Comparison of ENCODE assay signal across 24 cellular contexts in genomic region chr17:48416971-48417370, GRCh38. TPM values are rescaled to one million over a fixed set of nuclear protein-coding genes. Genes with fewer than 3 reads are reported as not detected.
DNase-seq lines count a peak whose midpoint lies in the region; ATAC-seq and TF ChIP-seq lines count a peak whose summit lies in the region.
"Had no signal": no experiment of that assay in that cellular context is flagged by ENCODE, and none has a peak within 500 bp of the region (broad histone marks: within the 10 kb centered on the region; RNA-seq: fewer than 3 reads in every experiment).

No MANE protein-coding gene starts in this region.

- H3K9me3 Mint-ChIP-seq in activated T-cell treated with anti-CD3 and anti-CD28 coated beads, Interleukin-2, amount 50 U/mL, for 24 hours, result no peaks in the 10 kb centered on the region
- no peaks in the 10 kb centered on the region for H3K9me3 Mint-ChIP-seq in activated T-helper 1 cell treated with anti-CD3 and anti-CD28 coated beads, Interleukin-12 subunit alpha, Interleukin-12 subunit beta, Interleukin-2, Interleukin-4 antibody, amounts not matched to agents 30 ng/mL and 10 ng/mL and 1 ng/mL, durations not matched to agents 14 hours and 24 hours and 36 hours
- no peaks in the 10 kb centered on the region for H3K9me3 Mint-ChIP-seq in naive thymus-derived CD8-positive, alpha-beta T cell

- H3K27ac ChIP-seq in HEK293 (ENCODE audit: extremely low read depth, low read depth, low read length) (no peak overlapping the region), right atrium auricular region (no peak overlapping the region)
- H3K27ac ChIP-seq: BLaER1 treated with 17β-estradiol and CSF1 and Interleukin-3, amounts not matched to agents 10 nM and 100 nM; esophagus muscularis mucosa; gastrocnemius medialis; SJCRH30; suprapubic skin had no signal

- peak overlapping the region; percentile 84 for H3K27ac Mint-ChIP-seq in activated T-cell treated with anti-CD3 and anti-CD28 coated beads, Interleukin-2, amount 50 U/mL, for 24 hours
- H3K27ac Mint-ChIP-seq in activated T-helper 1 cell treated with anti-CD3 and anti-CD28 coated beads, Interleukin-12 subunit alpha, Interleukin-12 subunit beta, Interleukin-2, Interleukin-4 antibody, amounts not matched to agents 30 ng/mL and 10 ng/mL and 1 ng/mL, durations not matched to agents 14 hours and 24 hours and 36 hours, result peak overlapping the region; percentile 77
- peak overlapping the region; percentile 44 to 96 (median 88) for H3K27ac Mint-ChIP-seq in naive thymus-derived CD8-positive, alpha-beta T cell

- H3K4me1 Mint-ChIP-seq in activated T-cell treated with anti-CD3 and anti-CD28 coated beads, Interleukin-2, amount 50 U/mL, for 24 hours (ENCODE audit: low read depth), result peaks cover 88% of the 10 kb centered on the region
- peaks cover 77% of the 10 kb centered on the region for H3K4me1 Mint-ChIP-seq in activated T-helper 1 cell treated with anti-CD3 and anti-CD28 coated beads, Interleukin-12 subunit alpha, Interleukin-12 subunit beta, Interleukin-2, Interleukin-4 antibody, amounts not matched to agents 30 ng/mL and 10 ng/mL and 1 ng/mL, durations not matched to agents 14 hours and 24 hours and 36 hours (ENCODE audit: low read depth)
- peaks cover 37 to 87% (median 83%) of the 10 kb centered on the region in 4 donors for H3K4me1 Mint-ChIP-seq in naive thymus-derived CD8-positive, alpha-beta T cell

- POLR2A ChIA-PET in HEK293 (lab: Yijun Ruan, JAX), result no interaction called here
- POLR2A ChIA-PET in naive thymus-derived CD8-positive, alpha-beta T cell (lab: Charles Lee), result interaction anchor here (0.6 to 1.9 kb wide), 3 partner anchors 10 to 26 kb away, joined by 3 to 6 read pairs (median 3); no protein-coding TSS in a partner anchor

- no peaks in the 10 kb centered on the region for H3K27me3 ChIP-seq in right atrium auricular region

- CTCF ChIA-PET in HEK293 (lab: Yijun Ruan, JAX), result interaction anchor here (0.6 to 1.0 kb wide), 4 partner anchors 20 to 179 kb away, joined by 3 to 4 read pairs (median 3); no protein-coding TSS in a partner anchor

- 0 out of 2 replicates have a peak, but pooled peaks cover 6% of the 10 kb centered on the region for H3K4me1 ChIP-seq in HEK293 (ENCODE audit: control insufficient read depth, insufficient read depth, low read length)
- no peaks in the 10 kb centered on the region for H3K4me1 ChIP-seq in right atrium auricular region
- H3K4me1 ChIP-seq: esophagus muscularis mucosa, gastrocnemius medialis, SJCRH30, suprapubic skin had no signal

- no peak for DNase-seq in activated T-cell treated with anti-CD3 and anti-CD28 coated beads, Interleukin-2, amount 50 U/mL, for 24 hours
- DNase-seq in activated T-cell treated with anti-CD3 and anti-CD28 coated beads, Interleukin-2, amount 50 U/mL, for 1 hour, result no peak
- DNase-seq in activated T-helper 1 cell treated with anti-CD3 and anti-CD28 coated beads, Interleukin-12 subunit alpha, Interleukin-12 subunit beta, Interleukin-2, Interleukin-4 antibody, amounts not matched to agents 30 ng/mL and 10 ng/mL and 1 ng/mL, durations not matched to agents 14 hours and 24 hours and 36 hours (ENCODE audit: low spot score), result no peak
- DNase-seq in naive thymus-derived CD8-positive, alpha-beta T cell, result peak in 1 of 10 donors; percentile 31
- no peak for DNase-seq in right atrium auricular region (ENCODE audit: low spot score)
- DNase-seq: effector CD8-positive, alpha-beta T cell; gastrocnemius medialis; GOT3; MV-4-11; NCI-H1694; NCI-H82; retina; SJCRH30; stimulated activated CD4-positive, alpha-beta T cell treated with anti-CD3 and anti-CD28 coated beads, Interleukin-12 subunit alpha, Interleukin-12 subunit beta, amount 100 ng/mL, for 4 hours; stimulated activated CD8-positive, alpha-beta memory T cell treated with anti-CD3 and anti-CD28 coated beads, Interleukin-4, amount 100 ng/mL, for 48 hours had no signal

- H3K36me3 ChIP-seq in HEK293 (ENCODE audit: control insufficient read depth in 2 of 2, insufficient read depth in 1 of 2, low read length in 2 of 2) (no peaks in the 10 kb centered on the region), right atrium auricular region (no peaks in the 10 kb centered on the region)
- H3K36me3 ChIP-seq: BLaER1 treated with 17β-estradiol and CSF1 and Interleukin-3, amounts not matched to agents 10 nM and 100 nM; esophagus muscularis mucosa; gastrocnemius medialis; SJCRH30; suprapubic skin had no signal

- peaks cover 16% of the 10 kb centered on the region for H3K36me3 Mint-ChIP-seq in activated T-cell treated with anti-CD3 and anti-CD28 coated beads, Interleukin-2, amount 50 U/mL, for 24 hours (ENCODE audit: low read depth)
- peaks cover 22% of the 10 kb centered on the region for H3K36me3 Mint-ChIP-seq in activated T-helper 1 cell treated with anti-CD3 and anti-CD28 coated beads, Interleukin-12 subunit alpha, Interleukin-12 subunit beta, Interleukin-2, Interleukin-4 antibody, amounts not matched to agents 30 ng/mL and 10 ng/mL and 1 ng/mL, durations not matched to agents 14 hours and 24 hours and 36 hours (ENCODE audit: low read depth)
- H3K36me3 Mint-ChIP-seq in naive thymus-derived CD8-positive, alpha-beta T cell, result peaks cover 0 to 29% (median 0%) of the 10 kb centered on the region in 3 donors

- no peak overlapping the region for H3K4me3 ChIP-seq in HEK293 (ENCODE audit: low read depth, low read length)
- no peak overlapping the region for H3K4me3 ChIP-seq in right atrium auricular region
- H3K4me3 ChIP-seq: BLaER1 treated with 17β-estradiol and CSF1 and Interleukin-3, amounts not matched to agents 10 nM and 100 nM; esophagus muscularis mucosa; gastrocnemius medialis; SJCRH30; suprapubic skin had no signal

- peak overlapping the region; percentile 34 for H3K4me3 Mint-ChIP-seq in activated T-cell treated with anti-CD3 and anti-CD28 coated beads, Interleukin-2, amount 50 U/mL, for 24 hours
- H3K4me3 Mint-ChIP-seq in activated T-helper 1 cell treated with anti-CD3 and anti-CD28 coated beads, Interleukin-12 subunit alpha, Interleukin-12 subunit beta, Interleukin-2, Interleukin-4 antibody, amounts not matched to agents 30 ng/mL and 10 ng/mL and 1 ng/mL, durations not matched to agents 14 hours and 24 hours and 36 hours, result peak overlapping the region; percentile 41
- peak overlapping the region in 9 of 10 donors; percentile 25 to 69 (median 54) for H3K4me3 Mint-ChIP-seq in naive thymus-derived CD8-positive, alpha-beta T cell

- no peaks in the 10 kb centered on the region for H3K27me3 Mint-ChIP-seq in activated T-cell treated with anti-CD3 and anti-CD28 coated beads, Interleukin-2, amount 50 U/mL, for 24 hours
- no peaks in the 10 kb centered on the region for H3K27me3 Mint-ChIP-seq in activated T-helper 1 cell treated with anti-CD3 and anti-CD28 coated beads, Interleukin-12 subunit alpha, Interleukin-12 subunit beta, Interleukin-2, Interleukin-4 antibody, amounts not matched to agents 30 ng/mL and 10 ng/mL and 1 ng/mL, durations not matched to agents 14 hours and 24 hours and 36 hours (ENCODE audit: insufficient read depth)
- no peaks in the 10 kb centered on the region for H3K27me3 Mint-ChIP-seq in naive thymus-derived CD8-positive, alpha-beta T cell

- no peaks in the 10 kb centered on the region for H3K9me3 ChIP-seq in HEK293 (ENCODE audit: control insufficient read depth, insufficient read depth, low read depth, low read length)
- no peaks in the 10 kb centered on the region for H3K9me3 ChIP-seq in right atrium auricular region
- H3K9me3 ChIP-seq: BLaER1 treated with 17β-estradiol and CSF1 and Interleukin-3, amounts not matched to agents 10 nM and 100 nM; esophagus muscularis mucosa; gastrocnemius medialis; SJCRH30; suprapubic skin had no signal

- intact Hi-C loops in activated T-helper 1 cell treated with anti-CD3 and anti-CD28 coated beads, Interleukin-12 subunit alpha, Interleukin-12 subunit beta, Interleukin-2, Interleukin-4 antibody, amounts not matched to agents 30 ng/mL and 10 ng/mL and 1 ng/mL, durations not matched to agents 14 hours and 24 hours and 36 hours (cut with micrococcal nuclease), result no loop called here

- peak; percentile 51 to 59 for ATAC-seq in naive thymus-derived CD8-positive, alpha-beta T cell
- ATAC-seq in GM21526 (IDR thresholded peaks at IDR 0.05; ENCODE audit: low FRiP score, unreplicated experiment) (no peak), GM18502 (IDR thresholded peaks at IDR 0.05; ENCODE audit: poor library complexity, unreplicated experiment) (no peak)
- ATAC-seq: gastrocnemius medialis had no signal

- TF ChIP-seq CTCF in HEK293 (tag by site-specific recombination; IDR thresholded peaks at IDR 0.05), result no peak
- no peak for TF ChIP-seq CTCF in right atrium auricular region (IDR thresholded peaks at IDR 0.05)

TF ChIP-seq in HEK293, 187 proteins besides CTCF, POLR2A, EP300 and RAD21:
- TF ChIP-seq PRDM6 (tag by site-specific recombination; IDR thresholded peaks at IDR 0.05) (peak; percentile 34; the same call in 1 of the 2 replicates), ZNF274 (IDR thresholded peaks at IDR 0.05; ENCODE audit: low read length) (no peak), ZNF274 (tag by site-specific recombination; IDR thresholded peaks at IDR 0.05; ENCODE audit: borderline replicate concordance) (no peak), ZNF677 (tag by site-specific recombination; IDR thresholded peaks at IDR 0.05) (no peak)
TF ChIP-seq in HEK293: peak in this region for 1.

RNA-seq across cellular contexts. Expression of gene SKAP1, which starts 13.0 kb away (rescaled TPM):
- total RNA-seq in activated T-helper 1 cell treated with anti-CD3 and anti-CD28 coated beads, Interleukin-12 subunit alpha, Interleukin-12 subunit beta, Interleukin-2, Interleukin-4 antibody, amounts not matched to agents 30 ng/mL and 10 ng/mL and 1 ng/mL, durations not matched to agents 14 hours and 24 hours and 36 hours, result 48.7 and 51.9 TPM in 2 replicates
- total RNA-seq in naive thymus-derived CD8-positive, alpha-beta T cell, result 10 to 100 TPM; 73.0 to 74.6 TPM
- polyA plus RNA-seq in naive thymus-derived CD8-positive, alpha-beta T cell, result 100 to 1,000 TPM; 223 to 237 (median 230) TPM
- not detected for total RNA-seq in right atrium auricular region
- total RNA-seq: A673, G401, gastrocnemius medialis, lung microvascular endothelial cell, SJCRH30 had no signal

Comparison
In these comparisons a context has a peak if more than half of its experiments do, and no peak if none do; other contexts are left out.
1. ATAC-seq: peak in naive thymus-derived CD8-positive, alpha-beta T cell (2 of 2); none in GM21526 (single experiment) and GM18502 (single experiment).
2. RNA of gene SKAP1, which starts 13.0 kb away (total RNA-seq): 73.0 to 74.6 TPM in naive thymus-derived CD8-positive, alpha-beta T cell and 48.7 to 51.9 TPM in activated T-helper 1 cell treated with anti-CD3 and anti-CD28 coated beads, Interleukin-12 subunit alpha, Interleukin-12 subunit beta, Interleukin-2, Interleukin-4 antibody, amounts not matched to agents 30 ng/mL and 10 ng/mL and 1 ng/mL, durations not matched to agents 14 hours and 24 hours and 36 hours; not detected in right atrium auricular region; every median in the first group is over 10 times any median in the second.
3. Peak in every context shown above with its lines, with median percentiles within 50 percentile points of each other: H3K27ac Mint-ChIP-seq and H3K4me3 Mint-ChIP-seq.